Comparison of ENCODE assay signal across 2 cellular contexts in genomic region chr16:30060354-30061194, GRCh38.
TF ChIP-seq lines count a peak whose summit lies in the region.

No MANE protein-coding gene starts in this region.

TF ChIP-seq in IMR-90, 13 proteins besides CTCF, POLR2A, EP300 and RAD21:
- no peak for TF ChIP-seq SMC3 (IDR thresholded peaks at IDR 0.05; ENCODE audit: low read depth, low read length)
- TF ChIP-seq BHLHE40 (IDR thresholded peaks at IDR 0.05; ENCODE audit: low read depth, low read length) = no peak
- no peak for TF ChIP-seq MXI1 (IDR thresholded peaks at IDR 0.05; ENCODE audit: borderline replicate concordance, low read depth, low read length)
- TF ChIP-seq, protein P1, sequence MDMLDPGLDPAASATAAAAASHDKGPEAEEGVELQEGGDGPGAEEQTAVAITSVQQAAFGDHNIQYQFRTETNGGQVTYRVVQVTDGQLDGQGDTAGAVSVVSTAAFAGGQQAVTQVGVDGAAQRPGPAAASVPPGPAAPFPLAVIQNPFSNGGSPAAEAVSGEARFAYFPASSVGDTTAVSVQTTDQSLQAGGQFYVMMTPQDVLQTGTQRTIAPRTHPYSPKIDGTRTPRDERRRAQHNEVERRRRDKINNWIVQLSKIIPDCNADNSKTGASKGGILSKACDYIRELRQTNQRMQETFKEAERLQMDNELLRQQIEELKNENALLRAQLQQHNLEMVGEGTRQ (IDR thresholded peaks at IDR 0.05; ENCODE audit: low read depth, low read length) = no peak
- TF ChIP-seq MAFK (IDR thresholded peaks at IDR 0.05; ENCODE audit: low read depth, low read length) = no peak
- TF ChIP-seq CHD1 (IDR thresholded peaks at IDR 0.05; ENCODE audit: low read depth, low read length) = no peak
- no peak for TF ChIP-seq MAZ (IDR thresholded peaks at IDR 0.05; ENCODE audit: borderline replicate concordance, low read depth, low read length)
- TF ChIP-seq NFE2L2 (IDR thresholded peaks at IDR 0.05; ENCODE audit: low read depth, low read length) = no peak
- TF ChIP-seq RCOR1 (IDR thresholded peaks at IDR 0.05; ENCODE audit: insufficient replicate concordance, low read length) = no peak
- no peak for TF ChIP-seq ELK1 (IDR thresholded peaks at IDR 0.05; ENCODE audit: borderline replicate concordance, low read depth, low read length)
- no peak for TF ChIP-seq CEBPB (IDR thresholded peaks at IDR 0.05; ENCODE audit: low read depth, low read length)
- TF ChIP-seq FOS (IDR thresholded peaks at IDR 0.05; ENCODE audit: low read depth, low read length) = no peak
- no peak for TF ChIP-seq RFX5 (IDR thresholded peaks at IDR 0.05; ENCODE audit: low read depth, low read length)

TF ChIP-seq in K562, 482 proteins besides CTCF, POLR2A, EP300 and RAD21 (continues in another document):
- TF ChIP-seq HDAC1 (IDR thresholded peaks at IDR 0.05) (peak in 1 of 2 experiments; percentile 78; a peak in 2 of 4 replicates), ATF6 (CRISPR knock-in tag; IDR thresholded peaks at IDR 0.05) (no peak), JUN (IDR thresholded peaks at IDR 0.05; ENCODE audit: borderline replicate concordance, low read depth, low read length) (no peak), JUN (CRISPR knock-in tag; IDR thresholded peaks at IDR 0.05; ENCODE audit: borderline replicate concordance) (no peak), TAL1 (IDR thresholded peaks at IDR 0.05) (peak; percentile 30), RNF2 (IDR thresholded peaks at IDR 0.05) (no peak), IRF1 (CRISPR knock-in tag; IDR thresholded peaks at IDR 0.05; ENCODE audit: borderline replicate concordance) (no peak), ESRRA (IDR thresholded peaks at IDR 0.05; ENCODE audit: borderline replicate concordance, low read depth) (peak; percentile 49; the same call in 1 of the 2 replicates), VEZF1 (CRISPR knock-in tag; IDR thresholded peaks at IDR 0.05) (peak; percentile 46; the same call in 1 of the 2 replicates), GABPB2 (CRISPR knock-in tag; conservative IDR thresholded peaks at IDR 0.05) (no peak), RBM15 (IDR thresholded peaks at IDR 0.05; ENCODE audit: insufficient read depth, low read length) (no peak), RBM34 (IDR thresholded peaks at IDR 0.05; ENCODE audit: borderline replicate concordance, insufficient read depth, low read length) (no peak), NUFIP1 (IDR thresholded peaks at IDR 0.05; ENCODE audit: partially characterized antibody) (no peak), MEIS2 (IDR thresholded peaks at IDR 0.05; ENCODE audit: partially characterized antibody) (peak; percentile 2), ZBTB7A (IDR thresholded peaks at IDR 0.05; ENCODE audit: borderline replicate concordance, control insufficient read depth, low read depth, low read length) (0 out of 2 replicates have a peak, but pooled peaks have one; percentile 42), RNF219 (CRISPR knock-in tag; IDR thresholded peaks at IDR 0.05) (no peak), XRCC5 (IDR thresholded peaks at IDR 0.05; ENCODE audit: low read depth, low read length) (no peak), TFAP4 (CRISPR knock-in tag; IDR thresholded peaks at IDR 0.05; ENCODE audit: borderline replicate concordance) (peak; percentile 80), PCBP1 (IDR thresholded peaks at IDR 0.05; ENCODE audit: low read depth, low read length, poor library complexity, severe bottlenecking) (no peak), TEAD4 (IDR thresholded peaks at IDR 0.05; ENCODE audit: low read length) (peak; percentile 34), TEAD4 (CRISPR knock-in tag; IDR thresholded peaks at IDR 0.05; ENCODE audit: borderline replicate concordance) (no peak), CTBP1 (IDR thresholded peaks at IDR 0.05; ENCODE audit: borderline replicate concordance) (peak; percentile 39; the same call in 1 of the 2 replicates), PRMT5 (CRISPR knock-in tag; IDR thresholded peaks at IDR 0.05) (no peak), RCOR1 (IDR thresholded peaks at IDR 0.05; ENCODE audit: borderline replicate concordance in 1 of 2, low read depth in 2 of 2, low read length in 2 of 2) (peak; percentile 19 to 90; a peak in 2 of 4 replicates), HDAC2 (IDR thresholded peaks at IDR 0.05) (peak; percentile 84), KDM1A (IDR thresholded peaks at IDR 0.05) (peak; percentile 95 to 96), SREBF2 (CRISPR knock-in tag; IDR thresholded peaks at IDR 0.05) (no peak), GTF3C2 (IDR thresholded peaks at IDR 0.05; ENCODE audit: borderline replicate concordance, extremely low read depth, insufficient read length) (no peak), CBFA2T3 (IDR thresholded peaks at IDR 0.05) (peak; percentile 77), ZBTB1 (CRISPR knock-in tag; IDR thresholded peaks at IDR 0.05; ENCODE audit: borderline replicate concordance, low read depth) (no peak), POLR2B (IDR thresholded peaks at IDR 0.05; ENCODE audit: low read depth, partially characterized antibody) (no peak)
- TF ChIP-seq, protein P2, sequence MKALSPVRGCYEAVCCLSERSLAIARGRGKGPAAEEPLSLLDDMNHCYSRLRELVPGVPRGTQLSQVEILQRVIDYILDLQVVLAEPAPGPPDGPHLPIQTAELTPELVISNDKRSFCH (CRISPR knock-in tag; IDR thresholded peaks at IDR 0.05) = no peak
- TF ChIP-seq, protein P2 (tag; IDR thresholded peaks at IDR 0.05) = peak; percentile 95
- TF ChIP-seq, protein P3, sequence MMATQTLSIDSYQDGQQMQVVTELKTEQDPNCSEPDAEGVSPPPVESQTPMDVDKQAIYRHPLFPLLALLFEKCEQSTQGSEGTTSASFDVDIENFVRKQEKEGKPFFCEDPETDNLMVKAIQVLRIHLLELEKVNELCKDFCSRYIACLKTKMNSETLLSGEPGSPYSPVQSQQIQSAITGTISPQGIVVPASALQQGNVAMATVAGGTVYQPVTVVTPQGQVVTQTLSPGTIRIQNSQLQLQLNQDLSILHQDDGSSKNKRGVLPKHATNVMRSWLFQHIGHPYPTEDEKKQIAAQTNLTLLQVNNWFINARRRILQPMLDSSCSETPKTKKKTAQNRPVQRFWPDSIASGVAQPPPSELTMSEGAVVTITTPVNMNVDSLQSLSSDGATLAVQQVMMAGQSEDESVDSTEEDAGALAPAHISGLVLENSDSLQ (IDR thresholded peaks at IDR 0.05) = 0 out of 2 replicates have a peak, but pooled peaks have one; percentile 32
- TF ChIP-seq, protein P1 (CRISPR knock-in tag; IDR thresholded peaks at IDR 0.05) = no peak
- TF ChIP-seq, protein P4, sequence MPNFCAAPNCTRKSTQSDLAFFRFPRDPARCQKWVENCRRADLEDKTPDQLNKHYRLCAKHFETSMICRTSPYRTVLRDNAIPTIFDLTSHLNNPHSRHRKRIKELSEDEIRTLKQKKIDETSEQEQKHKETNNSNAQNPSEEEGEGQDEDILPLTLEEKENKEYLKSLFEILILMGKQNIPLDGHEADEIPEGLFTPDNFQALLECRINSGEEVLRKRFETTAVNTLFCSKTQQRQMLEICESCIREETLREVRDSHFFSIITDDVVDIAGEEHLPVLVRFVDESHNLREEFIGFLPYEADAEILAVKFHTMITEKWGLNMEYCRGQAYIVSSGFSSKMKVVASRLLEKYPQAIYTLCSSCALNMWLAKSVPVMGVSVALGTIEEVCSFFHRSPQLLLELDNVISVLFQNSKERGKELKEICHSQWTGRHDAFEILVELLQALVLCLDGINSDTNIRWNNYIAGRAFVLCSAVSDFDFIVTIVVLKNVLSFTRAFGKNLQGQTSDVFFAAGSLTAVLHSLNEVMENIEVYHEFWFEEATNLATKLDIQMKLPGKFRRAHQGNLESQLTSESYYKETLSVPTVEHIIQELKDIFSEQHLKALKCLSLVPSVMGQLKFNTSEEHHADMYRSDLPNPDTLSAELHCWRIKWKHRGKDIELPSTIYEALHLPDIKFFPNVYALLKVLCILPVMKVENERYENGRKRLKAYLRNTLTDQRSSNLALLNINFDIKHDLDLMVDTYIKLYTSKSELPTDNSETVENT (CRISPR knock-in tag; IDR thresholded peaks at IDR 0.05) = no peak
